1 cellular context compared by ENCODE assay signal in genomic region chr2:27177441-27178351, GRCh38.
TF ChIP-seq lines count a peak whose summit lies in the region.

No MANE protein-coding gene starts in this region.

TF ChIP-seq in HepG2, 621 proteins besides CTCF, POLR2A, EP300 and RAD21 (continued from another document and continues in another):
- TF ChIP-seq TFDP1 (CRISPR knock-in tag; IDR thresholded peaks at IDR 0.05; ENCODE audit: borderline replicate concordance) (peak; percentile 26; the same call in 1 of the 2 replicates), PAX8 (CRISPR knock-in tag; IDR thresholded peaks at IDR 0.05; ENCODE audit: borderline replicate concordance) (no peak), ZNF530 (CRISPR knock-in tag; IDR thresholded peaks at IDR 0.05; ENCODE audit: low read depth) (no peak), ZNF792 (CRISPR knock-in tag; IDR thresholded peaks at IDR 0.05) (peak; percentile 37; the same call in 1 of the 2 replicates), GMEB1 (CRISPR knock-in tag; IDR thresholded peaks at IDR 0.05; ENCODE audit: borderline replicate concordance) (peak; percentile 56; the same call in 1 of the 2 replicates), SNAPC2 (CRISPR knock-in tag; IDR thresholded peaks at IDR 0.05) (peak; percentile 73; the same call in 1 of the 2 replicates), BORCS8-MEF2B (CRISPR knock-in tag; IDR thresholded peaks at IDR 0.05) (0 out of 2 replicates have a peak, but pooled peaks have one; percentile 56), ZNF572 (CRISPR knock-in tag; IDR thresholded peaks at IDR 0.05) (no peak), ZNF101 (CRISPR knock-in tag; IDR thresholded peaks at IDR 0.05; ENCODE audit: borderline replicate concordance, low read depth) (no peak), THYN1 (CRISPR knock-in tag; IDR thresholded peaks at IDR 0.05; ENCODE audit: borderline replicate concordance, low read depth) (no peak), ZNF550 (CRISPR knock-in tag; IDR thresholded peaks at IDR 0.05; ENCODE audit: borderline replicate concordance) (0 out of 2 replicates have a peak, but pooled peaks have one; percentile 36), ZBTB46 (CRISPR knock-in tag; IDR thresholded peaks at IDR 0.05; ENCODE audit: borderline replicate concordance) (0 out of 2 replicates have a peak, but pooled peaks have one; percentile 50), PCBP1 (IDR thresholded peaks at IDR 0.05; ENCODE audit: borderline replicate concordance, low read depth, low read length) (no peak), ZFP37 (CRISPR knock-in tag; IDR thresholded peaks at IDR 0.05; ENCODE audit: borderline replicate concordance) (peak; percentile 90; the same call in 1 of the 2 replicates), SCMH1 (CRISPR knock-in tag; IDR thresholded peaks at IDR 0.05; ENCODE audit: borderline replicate concordance) (no peak), EZH2 (conservative IDR thresholded peaks at IDR 0.05; ENCODE audit: low read depth, low read length) (no peak), SAP130 (CRISPR knock-in tag; IDR thresholded peaks at IDR 0.05; ENCODE audit: low read depth) (peak; percentile 83), E2F5 (CRISPR knock-in tag; conservative IDR thresholded peaks at IDR 0.05) (no peak), ZNF383 (CRISPR knock-in tag; IDR thresholded peaks at IDR 0.05; ENCODE audit: borderline replicate concordance) (no peak), ZBTB49 (CRISPR knock-in tag; IDR thresholded peaks at IDR 0.05; ENCODE audit: borderline replicate concordance) (no peak), HNRNPLL (IDR thresholded peaks at IDR 0.05; ENCODE audit: low read depth, low read length, poor library complexity, severe bottlenecking) (no peak), ZNF576 (CRISPR knock-in tag; IDR thresholded peaks at IDR 0.05) (no peak), ATF5 (CRISPR knock-in tag; IDR thresholded peaks at IDR 0.05; ENCODE audit: low read depth) (no peak), ZNF850 (CRISPR knock-in tag; conservative IDR thresholded peaks at IDR 0.05) (no peak), MIER3 (CRISPR knock-in tag; IDR thresholded peaks at IDR 0.05; ENCODE audit: borderline replicate concordance) (peak; percentile 72; the same call in 1 of the 2 replicates), REST (IDR thresholded peaks at IDR 0.05; ENCODE audit: borderline replicate concordance in 1 of 2, low read depth in 1 of 2, low read length in 2 of 2) (no peak), PREB (CRISPR knock-in tag; IDR thresholded peaks at IDR 0.05) (no peak), ZNF580 (CRISPR knock-in tag; IDR thresholded peaks at IDR 0.05; ENCODE audit: borderline replicate concordance, low read depth) (peak; percentile 21), ZBTB7A (CRISPR knock-in tag; IDR thresholded peaks at IDR 0.05) (no peak), ZNF317 (CRISPR knock-in tag; IDR thresholded peaks at IDR 0.05) (peak; percentile 76), ZNF460 (CRISPR knock-in tag; IDR thresholded peaks at IDR 0.05; ENCODE audit: borderline replicate concordance) (peak; percentile 97), HNF4G (IDR thresholded peaks at IDR 0.05; ENCODE audit: borderline replicate concordance, low read depth, low read length) (peak; percentile 87), HNF4G (CRISPR knock-in tag; IDR thresholded peaks at IDR 0.05; ENCODE audit: borderline replicate concordance, low read depth) (peak; percentile 72), AKAP8 (CRISPR knock-in tag; IDR thresholded peaks at IDR 0.05) (peak; percentile 86; the same call in 1 of the 2 replicates), MIXL1 (CRISPR knock-in tag; IDR thresholded peaks at IDR 0.05) (peak; percentile 96), ZNF644 (CRISPR knock-in tag; IDR thresholded peaks at IDR 0.05; ENCODE audit: low read depth) (peak; percentile 47), KDM5B (CRISPR knock-in tag; IDR thresholded peaks at IDR 0.05; ENCODE audit: borderline replicate concordance) (peak; percentile 75; the same call in 1 of the 2 replicates), FOXK2 (IDR thresholded peaks at IDR 0.05) (peak; percentile 76; the same call in 1 of the 2 replicates), EED (CRISPR knock-in tag; IDR thresholded peaks at IDR 0.05) (no peak), ZKSCAN5 (CRISPR knock-in tag; IDR thresholded peaks at IDR 0.05) (peak; percentile 87), FOSL1 (CRISPR knock-in tag; IDR thresholded peaks at IDR 0.05; ENCODE audit: borderline replicate concordance) (peak; percentile 46; the same call in 1 of the 2 replicates), CHD2 (IDR thresholded peaks at IDR 0.05; ENCODE audit: low read depth, low read length) (no peak), NCOR1 (IDR thresholded peaks at IDR 0.05; ENCODE audit: borderline replicate concordance, low read length) (peak; percentile 100), ZNF737 (CRISPR knock-in tag; IDR thresholded peaks at IDR 0.05; ENCODE audit: borderline replicate concordance) (no peak; the same call in 1 of the 2 replicates), ZNF350 (CRISPR knock-in tag; IDR thresholded peaks at IDR 0.05; ENCODE audit: borderline replicate concordance, low read depth) (peak; percentile 81), ZFP91 (CRISPR knock-in tag; IDR thresholded peaks at IDR 0.05; ENCODE audit: borderline replicate concordance) (peak; percentile 75)
